16 cellular contexts compared by ENCODE assay signal in the genomic region with DNA sequence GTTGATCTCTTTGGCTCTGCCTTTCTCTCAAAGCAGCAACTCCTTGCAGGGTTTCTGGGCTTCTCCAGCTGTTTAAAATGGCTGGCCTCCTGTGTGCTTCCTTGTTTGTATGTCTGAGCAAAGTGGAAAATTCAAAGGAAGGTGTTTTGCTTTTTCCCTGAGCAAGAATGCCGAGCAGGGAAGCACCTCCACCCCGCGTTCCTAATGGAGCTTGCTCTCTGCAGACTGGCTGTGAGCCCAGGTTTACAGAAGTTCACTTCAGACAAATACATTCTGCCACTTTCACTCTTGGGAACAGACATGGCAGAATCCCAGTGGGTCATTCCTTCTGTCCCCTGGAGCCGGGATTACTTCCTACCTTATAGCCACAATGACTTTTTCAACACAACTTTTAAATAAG.
DNase-seq lines count a peak whose midpoint lies in the region; ATAC-seq and TF ChIP-seq lines count a peak whose summit lies in the region.
"Had no signal": no experiment of that assay in that cellular context is flagged by ENCODE, and none has a peak within 500 bp of the region (broad histone marks: within the 10 kb centered on the region; RNA-seq: fewer than 3 reads in every experiment).

No MANE protein-coding gene starts in this region.

- no peak overlapping the region for H2AK5ac ChIP-seq in trophoblast cell (ENCODE audit: low read length)

- H3K27ac ChIP-seq in trophoblast cell (ENCODE audit: low read depth, low read length): no peak overlapping the region
- H3K27ac ChIP-seq in effector memory CD4-positive, alpha-beta T cell (ENCODE audit: insufficient read depth, low read length, poor library complexity, severe bottlenecking): no peak overlapping the region
- no peak overlapping the region for H3K27ac ChIP-seq in A673 (ENCODE audit: low read depth, low read length, poor library complexity, severe bottlenecking)
- H3K27ac ChIP-seq: BLaER1 treated with 17β-estradiol and CSF1 and Interleukin-3, amounts not matched to agents 10 nM and 100 nM; neutrophil had no signal

- H2BK120ac ChIP-seq in trophoblast cell (ENCODE audit: insufficient read depth, low read length, poor library complexity): no peak overlapping the region

- no TSS peak for BruUV-seq in A673 (replicated peaks; lab: Mats Ljungman, UMichigan)

- H3K27me3 ChIP-seq in trophoblast cell (ENCODE audit: insufficient read depth, low read length) (no peaks in the 10 kb centered on the region), A673 (replicated peaks; ENCODE audit: insufficient read depth, low read depth, low read length, poor library complexity) (no peaks in the 10 kb centered on the region)
- no peaks in the 10 kb centered on the region for H3K27me3 ChIP-seq in effector memory CD4-positive, alpha-beta T cell (replicated peaks; ENCODE audit: control insufficient read depth, insufficient read depth, low read length, poor library complexity, severe bottlenecking)
- H3K27me3 ChIP-seq: BLaER1 treated with 17β-estradiol and CSF1 and Interleukin-3, amounts not matched to agents 10 nM and 100 nM; neutrophil had no signal

- no peak overlapping the region for H3K18ac ChIP-seq in trophoblast cell (ENCODE audit: low read length)

- no peak overlapping the region for H4K8ac ChIP-seq in trophoblast cell (ENCODE audit: low read depth, low read length)

- H3K79me1 ChIP-seq in trophoblast cell (ENCODE audit: low read length): peaks cover 19% of the 10 kb centered on the region

- H3K36me3 ChIP-seq in trophoblast cell (ENCODE audit: control insufficient read depth in 1 of 2, insufficient read depth in 2 of 2, low read length in 2 of 2) (no peaks in the 10 kb centered on the region), A673 (ENCODE audit: insufficient read depth, low read length, poor library complexity, severe bottlenecking) (no peaks in the 10 kb centered on the region)
- no peaks in the 10 kb centered on the region for H3K36me3 ChIP-seq in effector memory CD4-positive, alpha-beta T cell (ENCODE audit: control insufficient read depth, insufficient read depth, low read length)
- H3K36me3 ChIP-seq: BLaER1 treated with 17β-estradiol and CSF1 and Interleukin-3, amounts not matched to agents 10 nM and 100 nM; neutrophil had no signal

- no peak overlapping the region for H3K4ac ChIP-seq in trophoblast cell (ENCODE audit: low read depth, low read length)

- peak; percentile 70 to 89 for ATAC-seq in left cardiac atrium
- ATAC-seq: activated T-cell treated with anti-CD3 and anti-CD28 coated beads, Interleukin-2, amount 50 U/mL, for 72 hours; stimulated activated naive B cell treated with anti-CD40 and anti-IgM and Interleukin-4, amounts not matched to agents 10 μg/mL and 1 μg/mL and 100 μg/mL, for 72 hours had no signal

- H4K91ac ChIP-seq in trophoblast cell (ENCODE audit: low read depth, low read length): peak overlapping the region; percentile 70

- H2AFZ ChIP-seq in trophoblast cell (ENCODE audit: insufficient read depth, low read length, poor library complexity): no peak overlapping the region

- CTCF ChIA-PET in A673 (lab: Charles Lee): no interaction called here

- no peak overlapping the region for H4K12ac ChIP-seq in trophoblast cell (ENCODE audit: low read depth, low read length)

- H2BK5ac ChIP-seq in trophoblast cell (ENCODE audit: low read depth, low read length, poor library complexity): no peak overlapping the region

- H3K9me3 ChIP-seq in trophoblast cell (ENCODE audit: insufficient read depth, low read depth, low read length) (no peaks in the 10 kb centered on the region), A673 (ENCODE audit: low read depth, low read length, poor library complexity, severe bottlenecking) (no peaks in the 10 kb centered on the region)
- H3K9me3 ChIP-seq in effector memory CD4-positive, alpha-beta T cell (ENCODE audit: control insufficient read depth, low read length): no peaks in the 10 kb centered on the region
- H3K9me3 ChIP-seq: BLaER1 treated with 17β-estradiol and CSF1 and Interleukin-3, amounts not matched to agents 10 nM and 100 nM; neutrophil had no signal

- H3K9ac ChIP-seq in trophoblast cell (ENCODE audit: low read length): no peak overlapping the region
- H3K9ac ChIP-seq: BLaER1 treated with 17β-estradiol and CSF1 and Interleukin-3, amounts not matched to agents 10 nM and 100 nM had no signal

- intact Hi-C loops in left cardiac atrium (cut with DNase I) (no loop called here), A673 (cut with micrococcal nuclease; ENCODE audit: unreplicated experiment) (no loop called here)

- H3K4me1 ChIP-seq in trophoblast cell (ENCODE audit: control insufficient read depth in 1 of 2, insufficient read depth in 2 of 2, low read length in 2 of 2) (peaks cover 7 to 20% of the 10 kb centered on the region in 2 experiments), A673 (ENCODE audit: insufficient read depth, low read length, poor library complexity, severe bottlenecking) (no peaks in the 10 kb centered on the region)
- H3K4me1 ChIP-seq in effector memory CD4-positive, alpha-beta T cell (ENCODE audit: control insufficient read depth, insufficient read depth, low read length, poor library complexity, severe bottlenecking): no peaks in the 10 kb centered on the region

- no peak overlapping the region for H3K14ac ChIP-seq in trophoblast cell (ENCODE audit: low read length)

- H3K4me3 ChIP-seq in trophoblast cell (ENCODE audit: low read depth, low read length) (no peak overlapping the region), A673 (ENCODE audit: low read depth, low read length, poor library complexity, severe bottlenecking) (no peak overlapping the region)
- no peak overlapping the region for H3K4me3 ChIP-seq in effector memory CD4-positive, alpha-beta T cell (ENCODE audit: insufficient read depth, low read depth, low read length, poor library complexity, severe bottlenecking)
- H3K4me3 ChIP-seq: BLaER1 treated with 17β-estradiol and CSF1 and Interleukin-3, amounts not matched to agents 10 nM and 100 nM; lung had no signal

- no peak overlapping the region for H3K23ac ChIP-seq in trophoblast cell (ENCODE audit: low read length)

- POLR2A ChIA-PET in A673 (lab: Charles Lee; ENCODE audit: low non-redundant PET): no interaction called here

- no peaks in the 10 kb centered on the region for H3K79me2 ChIP-seq in trophoblast cell (ENCODE audit: control insufficient read depth, insufficient read depth, low read length, poor library complexity)

- no peak overlapping the region for H2BK12ac ChIP-seq in trophoblast cell (ENCODE audit: low read length)

- no peak overlapping the region for H3K4me2 ChIP-seq in trophoblast cell (ENCODE audit: low read length)
- H3K4me2 ChIP-seq: BLaER1 treated with 17β-estradiol and CSF1 and Interleukin-3, amounts not matched to agents 10 nM and 100 nM had no signal

- TF ChIP-seq CTCF in A673 (conservative IDR thresholded peaks at IDR 0.05; ENCODE audit: low read depth, low read length): no peak

- WGBS in trophoblast cell (ENCODE audit: extremely low coverage, insufficient coverage, insufficient read length): no CpG with 5 or more reads among the region's 4 CpGs

- DNase-seq in NCI-H1092 (lab: John Stamatoyannopoulos, UW) (peak; percentile 6), NCI-H69 (lab: John Stamatoyannopoulos, UW) (peak; percentile 71), left cardiac atrium (peak; percentile 63), trophoblast cell (no peak), superior temporal gyrus (ENCODE audit: extremely low spot score) (no peak), A673 (ENCODE audit: low spot score) (no peak)
- DNase-seq in effector memory CD4-positive, alpha-beta T cell: no peak
- DNase-seq: activated CD4-positive, alpha-beta memory T cell treated with anti-CD3 and anti-CD28 coated beads for 36 hours; activated T-cell treated with anti-CD3 and anti-CD28 coated beads, Interleukin-2, amount 50 U/mL, for 72 hours; MM.1S; NCI-H524; small intestine; stimulated activated naive B cell treated with anti-CD40 and anti-IgM and Interleukin-4, amounts not matched to agents 10 μg/mL and 1 μg/mL and 100 μg/mL, for 72 hours had no signal

Comparison
In these comparisons a context has a peak if more than half of its experiments do, and no peak if none do; other contexts are left out.
1. DNase-seq: peak in NCI-H1092 (single experiment), NCI-H69 (single experiment) and left cardiac atrium (single experiment); none in trophoblast cell (0 of 2), superior temporal gyrus (single experiment), effector memory CD4-positive, alpha-beta T cell (0 of 3) and A673 (single experiment).